In the genomic region with DNA sequence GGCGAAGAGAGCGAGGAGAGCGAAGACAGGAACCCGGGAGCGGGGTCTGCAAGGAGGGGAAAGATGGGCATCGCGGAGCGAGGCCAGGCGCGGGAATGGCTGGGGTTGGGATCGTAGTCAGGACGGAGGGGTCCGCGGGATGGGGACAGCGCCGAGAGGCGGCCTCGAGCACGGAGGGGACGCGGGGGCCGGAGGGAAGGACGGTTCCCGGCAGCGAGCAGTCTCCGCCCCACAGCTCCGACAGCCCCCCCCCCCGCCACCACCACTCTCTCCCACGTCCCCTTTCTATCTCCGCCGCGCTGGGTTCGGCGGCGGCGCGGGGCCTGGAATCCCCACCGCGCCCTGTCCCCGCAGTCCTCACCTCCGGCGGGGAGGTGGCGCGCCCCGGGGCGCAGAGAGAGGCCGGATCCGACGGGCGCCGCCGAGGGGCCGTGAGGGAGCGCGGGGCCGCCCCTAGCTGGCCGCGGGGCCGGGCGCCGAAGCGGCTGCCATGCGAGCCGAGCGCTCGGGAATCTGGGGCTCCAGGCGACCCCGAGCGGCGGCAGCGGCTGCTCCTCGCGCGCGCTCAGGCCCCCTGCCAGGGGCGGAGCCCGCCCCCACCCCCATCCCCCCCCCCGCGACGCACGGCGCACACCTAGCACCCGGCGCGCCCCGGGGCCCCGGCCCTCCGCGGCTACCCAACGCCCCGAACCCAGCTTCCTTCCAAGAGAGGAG, we compare ENCODE assay signal across 8 cellular contexts. TPM values are rescaled to one million over a fixed set of nuclear protein-coding genes. Genes with fewer than 3 reads are reported as not detected.
A peak's percentile ranks its signal among the peaks of the same experiment; 100 is the strongest.
DNase-seq lines count a peak whose midpoint lies in the region; ATAC-seq and TF ChIP-seq lines count a peak whose summit lies in the region.

A gene with protein sequence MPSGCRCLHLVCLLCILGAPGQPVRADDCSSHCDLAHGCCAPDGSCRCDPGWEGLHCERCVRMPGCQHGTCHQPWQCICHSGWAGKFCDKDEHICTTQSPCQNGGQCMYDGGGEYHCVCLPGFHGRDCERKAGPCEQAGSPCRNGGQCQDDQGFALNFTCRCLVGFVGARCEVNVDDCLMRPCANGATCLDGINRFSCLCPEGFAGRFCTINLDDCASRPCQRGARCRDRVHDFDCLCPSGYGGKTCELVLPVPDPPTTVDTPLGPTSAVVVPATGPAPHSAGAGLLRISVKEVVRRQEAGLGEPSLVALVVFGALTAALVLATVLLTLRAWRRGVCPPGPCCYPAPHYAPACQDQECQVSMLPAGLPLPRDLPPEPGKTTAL (minus strand): TSS at position 515 of the 714 bp plus-strand sequence. CDS start 723 bp downstream, outside the sequence.

- H3K79me2 ChIP-seq in fibroblast of lung (ENCODE audit: control insufficient read depth, insufficient read depth, low read length): no peaks in the 10 kb centered on the region

- TF ChIP-seq CTCF in GM10248 (IDR thresholded peaks at IDR 0.05; ENCODE audit: control extremely low read depth, extremely low read depth, low read depth, missing control alignments): no peak
- TF ChIP-seq CTCF in fibroblast of lung (conservative IDR thresholded peaks at IDR 0.05 in 1 of 2, IDR thresholded peaks at IDR 0.05 in 1 of 2; ENCODE audit: low read depth in 1 of 2, low read length in 2 of 2): no peak
- no peak for TF ChIP-seq CTCF in neutrophil (IDR thresholded peaks at IDR 0.05)

- H3K27me3 ChIP-seq in fibroblast of lung (ENCODE audit: control insufficient read depth, insufficient read depth, low read length): peaks cover 3% of the 10 kb centered on the region
- H3K27me3 ChIP-seq in neutrophil: peaks cover 65% of the 10 kb centered on the region

- POLR2A ChIA-PET in GM10248 (lab: Yijun Ruan, JAX): no interaction called here

- no peaks in the 10 kb centered on the region for H3K9me3 ChIP-seq in fibroblast of lung (ENCODE audit: control insufficient read depth, insufficient read depth, low read depth, low read length)
- H3K9me3 ChIP-seq in neutrophil: no peaks in the 10 kb centered on the region

- H3K4me3 ChIP-seq in fibroblast of lung (replicated peaks in 1 of 4; ENCODE audit: control extremely low read depth in 1 of 4, insufficient read depth in 1 of 4, low read depth in 3 of 4, low read length in 4 of 4) (peak within 1 kb of the TSS; percentile 43 to 53 (median 48)), neutrophil (ENCODE audit: low read depth in 1 of 2, low read length in 1 of 2) (peak within 1 kb of the TSS; percentile 63 to 76)

- peaks cover 3% of the 10 kb centered on the region for H3K4me1 ChIP-seq in fibroblast of lung (ENCODE audit: control insufficient read depth, extremely low read depth, insufficient read depth, low read length)
- H3K4me1 ChIP-seq in neutrophil (ENCODE audit: control insufficient read depth in 1 of 2, insufficient read depth in 1 of 2, low read depth in 1 of 2, low read length in 1 of 2): peaks cover 3 to 19% of the 10 kb centered on the region in 2 experiments

- H3K4me2 ChIP-seq in fibroblast of lung (ENCODE audit: extremely low read depth, insufficient read depth, low read length): peak within 1 kb of the TSS; percentile 78

- ATAC-seq in GM19328 (IDR thresholded peaks at IDR 0.05; ENCODE audit: unreplicated experiment): no peak

- CTCF ChIA-PET in GM10248 (lab: Yijun Ruan, JAX): interaction anchor here (0.8 to 5.7 kb wide), 13 partner anchors 11 to 192 kb away, joined by 3 to 70 read pairs (median 3); partner anchors contain the start of gene ZNF318

- H3K36me3 ChIP-seq in fibroblast of lung (ENCODE audit: control insufficient read depth, insufficient read depth, low read length) (peaks cover 6% of the 10 kb centered on the region), neutrophil (peaks cover 32% of the 10 kb centered on the region)

- no peaks in the 10 kb centered on the region for H4K20me1 ChIP-seq in fibroblast of lung (ENCODE audit: control insufficient read depth, extremely low read depth, insufficient read depth, low read length)

- peak within 1 kb of the TSS; percentile 64 for H2AFZ ChIP-seq in fibroblast of lung (ENCODE audit: low read length)

- no peak within 1 kb of the TSS for H3K9ac ChIP-seq in fibroblast of lung (ENCODE audit: insufficient read depth, low read length)

- peak; percentile 67 for DNase-seq in GM10248 (ENCODE audit: extremely low spot score)
- DNase-seq in Kasumi-1 (lab: John Stamatoyannopoulos, UW): peak; percentile 21 to 26
- DNase-seq in activated T-cell treated with anti-CD3 and anti-CD28 coated beads for 4 hours: peak; percentile 15
- DNase-seq in fibroblast of lung (ENCODE audit: low read depth in 2 of 2): no peak
- DNase-seq in activated gamma-delta T cell (lab: John Stamatoyannopoulos, UW): no peak
- no peak for DNase-seq in dedifferentiated amniotic fluid mesenchymal stem cell (ENCODE audit: extremely low spot score)

- H3K27ac ChIP-seq in fibroblast of lung (ENCODE audit: insufficient read depth, low read length) (no peak within 1 kb of the TSS), neutrophil (no peak within 1 kb of the TSS)

RNA-seq across cellular contexts. Expression of the gene that starts here (rescaled TPM):
- total RNA-seq in fibroblast of lung: under 0.01 and 0.17 TPM in 2 replicates
- 0.23 and 0.50 TPM in 2 replicates for polyA plus RNA-seq in fibroblast of lung
- 0.63 and 0.84 TPM in 2 replicates for polyA plus RNA-seq in fibroblast of lung (2012)
- polyA minus RNA-seq in fibroblast of lung (ENCODE audit: low replicate concordance): 3.3 TPM in 1 of 2 replicates, not detected in the other

Comparison
In these comparisons a context has a peak if more than half of its experiments do, and no peak if none do; other contexts are left out.
1. DNase-seq: peak in GM10248 (single experiment), Kasumi-1 (2 of 2) and activated T-cell treated with anti-CD3 and anti-CD28 coated beads for 4 hours (single experiment); none in fibroblast of lung (0 of 2), activated gamma-delta T cell (single experiment) and dedifferentiated amniotic fluid mesenchymal stem cell (single experiment).